ENCODE assay signal across 19 cellular contexts in the genomic region with DNA sequence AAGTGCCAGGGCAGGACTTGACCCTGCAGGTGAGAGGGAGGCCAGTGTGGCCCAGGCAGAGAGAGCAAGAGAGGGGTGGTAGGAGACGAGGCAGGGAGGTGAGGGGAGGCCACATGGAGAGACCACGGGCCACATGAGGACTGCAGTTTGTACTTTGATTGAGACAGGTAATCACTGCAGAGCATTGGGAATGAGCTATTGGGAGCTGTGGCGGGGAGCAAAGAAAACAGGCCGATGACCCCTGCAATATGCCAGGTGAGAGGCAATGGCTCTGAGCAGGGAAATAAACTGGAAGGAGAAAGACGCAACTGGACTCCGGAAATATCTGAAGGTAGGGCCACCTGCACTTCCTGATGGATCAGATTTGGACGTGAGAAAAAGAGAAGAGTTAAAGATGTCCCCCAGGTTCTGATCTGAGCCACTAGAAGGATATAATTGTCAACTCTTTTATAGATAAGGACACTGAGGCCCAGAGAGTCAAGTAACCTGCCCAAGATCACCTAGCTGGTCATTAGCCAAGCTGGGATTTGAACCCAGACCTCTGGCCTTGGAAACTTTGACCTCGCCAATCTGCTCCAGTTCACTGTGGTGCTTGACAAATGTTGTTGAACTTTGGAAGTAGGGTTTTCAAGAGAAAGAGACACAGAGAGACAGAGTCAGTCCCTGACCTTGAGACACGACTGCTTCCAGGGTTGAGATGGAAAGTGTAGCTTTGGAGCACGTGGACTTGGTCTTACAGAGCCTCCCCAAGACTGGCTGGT. TPM values are rescaled to one million over a fixed set of nuclear protein-coding genes. Genes with fewer than 3 reads are reported as not detected.
DNase-seq lines count a peak whose midpoint lies in the region; ATAC-seq and TF ChIP-seq lines count a peak whose summit lies in the region.
"Had no signal": no experiment of that assay in that cellular context is flagged by ENCODE, and none has a peak within 500 bp of the region (broad histone marks: within the 10 kb centered on the region; RNA-seq: fewer than 3 reads in every experiment).

No MANE protein-coding gene starts in this region.

- DNase-seq in RWPE1 (ENCODE audit: low spot score) (no peak), neuronal stem cell (ENCODE audit: low spot score) (no peak), upper lobe of right lung (peak; percentile 43), SK-N-DZ (ENCODE audit: low spot score) (no peak)
- DNase-seq in central memory CD8-positive, alpha-beta T cell (ENCODE audit: low spot score in 2 of 2): no peak
- DNase-seq: Caco-2; CD4-positive, alpha-beta memory T cell; DMS 273 treated with DMSO at 0.1 percent for 48 hours; DMS79 treated with DMSO at 0.1 percent for 48 hours; NCI-H1105; NCI-H146; NCI-H2029; NCI-H524 treated with DMSO at 0.1 percent for 48 hours; SJCRH30 had no signal

- no peaks in the 10 kb centered on the region for H3K79me1 ChIP-seq in neuronal stem cell (ENCODE audit: low read depth, low read length)

- TF ChIP-seq CTCF in RWPE1 (conservative IDR thresholded peaks at IDR 0.05; ENCODE audit: low read depth) (no peak), upper lobe of right lung (IDR thresholded peaks at IDR 0.05) (no peak)

- H3K9me3 ChIP-seq in neuronal stem cell (replicated peaks in 1 of 2; ENCODE audit: control insufficient read depth in 2 of 2, insufficient read depth in 1 of 2, low read depth in 1 of 2, low read length in 2 of 2): no peaks in the 10 kb centered on the region
- H3K9me3 ChIP-seq in upper lobe of right lung: no peaks in the 10 kb centered on the region
- H3K9me3 ChIP-seq: Caco-2, Peyer's patch, SJCRH30 had no signal

- H3K4me1 Mint-ChIP-seq in central memory CD8-positive, alpha-beta T cell: peaks cover 9% of the 10 kb centered on the region

- H3K4me1 ChIP-seq in neuronal stem cell (ENCODE audit: control insufficient read depth in 2 of 2, insufficient read depth in 1 of 2, low read depth in 1 of 2, low read length in 2 of 2) (peaks cover 3 to 4% of the 10 kb centered on the region in 2 donors), upper lobe of right lung (peaks cover 17% of the 10 kb centered on the region)

- H3K9me3 Mint-ChIP-seq in central memory CD8-positive, alpha-beta T cell: no peaks in the 10 kb centered on the region
- H3K9me3 Mint-ChIP-seq: CD4-positive, alpha-beta memory T cell had no signal

- H3K4me3 ChIP-seq in neuronal stem cell (ENCODE audit: low read length in 2 of 2) (no peak overlapping the region), upper lobe of right lung (no peak overlapping the region)
- H3K4me3 ChIP-seq: GM12878, Peyer's patch, SJCRH30 had no signal

- ATAC-seq in central memory CD8-positive, alpha-beta T cell (replicated peaks; ENCODE audit: extremely low read depth, poor library complexity, severe bottlenecking): no peak
- ATAC-seq in upper lobe of right lung: no peak
- ATAC-seq in HG03025 (IDR thresholded peaks at IDR 0.05; ENCODE audit: low FRiP score, unreplicated experiment): no peak
- no peak for ATAC-seq in HG03095 (IDR thresholded peaks at IDR 0.05; ENCODE audit: unreplicated experiment)
- ATAC-seq: GM12878 had no signal

- H3K27me3 ChIP-seq in neuronal stem cell (ENCODE audit: control insufficient read depth in 3 of 3, insufficient read depth in 3 of 3, low read depth in 1 of 3, low read length in 3 of 3): peaks cover 0 to 44% (median 2%) of the 10 kb centered on the region in 3 experiments
- no peaks in the 10 kb centered on the region for H3K27me3 ChIP-seq in upper lobe of right lung
- H3K27me3 ChIP-seq: Peyer's patch had no signal

- no peak overlapping the region for H3K4me3 Mint-ChIP-seq in central memory CD8-positive, alpha-beta T cell
- H3K4me3 Mint-ChIP-seq: CD4-positive, alpha-beta memory T cell had no signal

- no peak overlapping the region for H4K91ac ChIP-seq in neuronal stem cell (ENCODE audit: low read depth, low read length, poor library complexity)

- H3K36me3 ChIP-seq in neuronal stem cell (replicated peaks in 1 of 2; ENCODE audit: control insufficient read depth in 2 of 2, insufficient read depth in 2 of 2, low read length in 2 of 2) (no peaks in the 10 kb centered on the region), upper lobe of right lung (no peaks in the 10 kb centered on the region)
- H3K36me3 ChIP-seq: Peyer's patch, SJCRH30 had no signal

- POLR2A ChIA-PET in RWPE1 (lab: Yijun Ruan, JAX; ENCODE audit: low non-redundant PET): no interaction called here

- H3K27ac ChIP-seq in RWPE1: peak overlapping the region; percentile 14; the same call in 1 of the 2 replicates
- no peak overlapping the region for H3K27ac ChIP-seq in neuronal stem cell (replicated peaks; ENCODE audit: low read length)
- no peak overlapping the region for H3K27ac ChIP-seq in upper lobe of right lung
- H3K27ac ChIP-seq: KMS-11, Peyer's patch, SJCRH30 had no signal

- no peak overlapping the region for H2AK5ac ChIP-seq in neuronal stem cell (ENCODE audit: low read depth, low read length)

- H2BK15ac ChIP-seq in neuronal stem cell (ENCODE audit: low read length): no peak overlapping the region

- CTCF ChIA-PET in RWPE1 (lab: Yijun Ruan, JAX): interaction anchor here (3.0 kb wide), 1 partner anchor 15 kb away, joined by 16 read pairs; no protein-coding TSS in a partner anchor

- H3K4me2 ChIP-seq in neuronal stem cell (ENCODE audit: insufficient read depth, low read length, poor library complexity, severe bottlenecking): no peak overlapping the region
- H3K4me2 ChIP-seq: KMS-11 had no signal

- WGBS in neuronal stem cell (ENCODE audit: extremely low coverage in 2 of 2, insufficient read length in 2 of 2, insufficient replicate concordance in 1 of 2), 2 donors: no CpG with 5 or more reads among the region's 10 CpGs

- H3K9ac ChIP-seq in neuronal stem cell (ENCODE audit: low read depth, low read length, poor library complexity): peak overlapping the region; percentile 32
- H3K9ac ChIP-seq: KMS-11 had no signal

- H2BK5ac ChIP-seq in neuronal stem cell (ENCODE audit: low read length): no peak overlapping the region

- H3K18ac ChIP-seq in neuronal stem cell (ENCODE audit: low read length): no peak overlapping the region

- H3K27ac Mint-ChIP-seq in central memory CD8-positive, alpha-beta T cell (ENCODE audit: low read depth): peak overlapping the region; percentile 32

- no peak overlapping the region for H3K4ac ChIP-seq in neuronal stem cell (ENCODE audit: low read length)

- H4K8ac ChIP-seq in neuronal stem cell (ENCODE audit: low read depth, low read length): no peak overlapping the region

- no peak overlapping the region for H3K23ac ChIP-seq in neuronal stem cell (ENCODE audit: low read depth, low read length, poor library complexity)

- H2AFZ ChIP-seq in neuronal stem cell (ENCODE audit: low read length): no peak overlapping the region

- intact Hi-C loops in upper lobe of right lung (cut with DNase I): no loop called here

- no peak overlapping the region for H3K14ac ChIP-seq in neuronal stem cell (ENCODE audit: low read length)

- peaks cover 2% of the 10 kb centered on the region for H3K36me3 Mint-ChIP-seq in central memory CD8-positive, alpha-beta T cell (ENCODE audit: insufficient read depth)
- H3K36me3 Mint-ChIP-seq: CD4-positive, alpha-beta memory T cell had no signal

- H3K27me3 Mint-ChIP-seq in central memory CD8-positive, alpha-beta T cell: no peaks in the 10 kb centered on the region
- H3K27me3 Mint-ChIP-seq: CD4-positive, alpha-beta memory T cell had no signal

- no peak overlapping the region for H2BK12ac ChIP-seq in neuronal stem cell (ENCODE audit: low read length)

- H2BK120ac ChIP-seq in neuronal stem cell (ENCODE audit: low read depth, low read length): no peak overlapping the region

RNA-seq across cellular contexts. Expression of a gene that starts 42.3 kb away (rescaled TPM):
- polyA plus RNA-seq in neuronal stem cell (2013, experiment 1 of 2): 10.2 TPM
- 10.0 TPM for polyA plus RNA-seq in neuronal stem cell (2013, experiment 2 of 2)
- 382 TPM for total RNA-seq in upper lobe of right lung
- 22.7 and 24.2 TPM in 2 replicates for polyA plus RNA-seq in SK-N-DZ (2014; cell fraction: cytosol; rRNA removed)
- 28.9 and 31.9 TPM in 2 replicates for polyA plus RNA-seq in SK-N-DZ (2014; cell fraction: nucleus; rRNA removed)
